22 cellular contexts compared by ENCODE assay signal in the genomic region with DNA sequence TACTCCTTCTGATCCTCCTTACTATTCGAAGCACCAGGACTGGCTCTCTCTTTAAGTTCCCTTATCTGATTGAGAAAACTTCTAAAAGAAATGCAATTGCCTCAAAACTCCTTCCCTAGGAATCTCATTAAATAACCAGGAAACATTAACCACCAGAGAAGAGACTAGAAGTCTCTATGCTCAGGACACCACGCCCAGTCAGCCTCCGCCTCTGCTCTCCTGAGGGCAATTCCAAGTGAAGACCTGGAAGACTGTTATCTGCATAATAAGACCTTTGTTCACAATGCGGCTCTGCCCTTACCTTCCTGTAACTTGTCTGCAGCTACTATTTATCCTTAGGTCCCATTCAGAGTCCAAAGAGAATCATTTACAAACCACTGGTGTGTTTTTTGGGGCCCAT.
"Had no signal": no experiment of that assay in that cellular context is flagged by ENCODE, and none has a peak within 500 bp of the region (broad histone marks: within the 10 kb centered on the region; RNA-seq: fewer than 3 reads in every experiment).

No MANE protein-coding gene starts in this region.

- H3K27me3 Mint-ChIP-seq: activated naive CD4-positive, alpha-beta T cell treated with anti-CD3 and anti-CD28 coated beads, Interleukin-2, amount 50 U/mL, for 24 hours; naive B cell; T-cell had no signal

- H3K9me3 ChIP-seq: body of pancreas, lower lobe of right lung, ovary, thyroid gland, uterus had no signal

- H3K4me3 Mint-ChIP-seq: activated naive CD4-positive, alpha-beta T cell treated with anti-CD3 and anti-CD28 coated beads, Interleukin-2, amount 50 U/mL, for 24 hours; naive B cell; T-cell had no signal

- H3K4me3 ChIP-seq: body of pancreas, lower lobe of right lung, ovary, thyroid gland, uterus had no signal

- DNase-seq: activated CD4-positive, alpha-beta T cell treated with anti-CD3 and anti-CD28 coated beads, Interleukin-2, amount 50 U/mL, for 4 hours; activated CD4-positive, CD25-positive, alpha-beta regulatory T cell treated with anti-CD3 and anti-CD28 coated beads, Interleukin-2, amount 50 U/mL, for 72 hours; activated effector memory CD4-positive, alpha-beta T cell treated with Interleukin-2 at 50 U/mL for 16 hours; activated T-cell treated with anti-CD3 and anti-CD28 coated beads, Interleukin-2, amount 50 U/mL, for 1 hour; amygdala; body of pancreas; caudate nucleus; hypothalamus; kidney glomerular epithelial cell; lower lobe of right lung; midbrain; naive B cell; ovary; stimulated activated CD4-positive, alpha-beta T cell treated with anti-CD3 and anti-CD28 coated beads, Interleukin-12 subunit alpha, Interleukin-12 subunit beta, amount 100 ng/mL, for 4 hours; stimulated activated CD4-positive, alpha-beta T cell treated with anti-CD3 and anti-CD28 coated beads, Interleukin-2, amount 100 ng/mL, for 24 hours; T-cell; T-helper 9 cell; thyroid gland; uterus had no signal

- H3K4me1 ChIP-seq: body of pancreas, uterus had no signal

- H3K27ac ChIP-seq: body of pancreas, lower lobe of right lung, ovary, thyroid gland had no signal

- H3K27me3 ChIP-seq: body of pancreas, ovary, thyroid gland, uterus had no signal

- H3K27ac Mint-ChIP-seq: T-cell had no signal

- ATAC-seq: body of pancreas, esophagus mucosa, lower lobe of right lung, T-cell had no signal

- H3K36me3 Mint-ChIP-seq: naive B cell had no signal

- H3K36me3 ChIP-seq: lower lobe of right lung, ovary, thyroid gland, uterus had no signal

- H3K9me3 Mint-ChIP-seq: activated naive CD4-positive, alpha-beta T cell treated with anti-CD3 and anti-CD28 coated beads, Interleukin-2, amount 50 U/mL, for 24 hours; naive B cell; T-cell had no signal

- FAIRE-seq: colon had no signal
